In genomic region chr22:45502215-45503070, GRCh38 we compare ENCODE assay signal across 8 cellular contexts. TPM values are rescaled to one million over a fixed set of nuclear protein-coding genes. Genes with fewer than 3 reads are reported as not detected.
DNase-seq lines count a peak whose midpoint lies in the region; ATAC-seq and TF ChIP-seq lines count a peak whose summit lies in the region.

A gene with protein sequence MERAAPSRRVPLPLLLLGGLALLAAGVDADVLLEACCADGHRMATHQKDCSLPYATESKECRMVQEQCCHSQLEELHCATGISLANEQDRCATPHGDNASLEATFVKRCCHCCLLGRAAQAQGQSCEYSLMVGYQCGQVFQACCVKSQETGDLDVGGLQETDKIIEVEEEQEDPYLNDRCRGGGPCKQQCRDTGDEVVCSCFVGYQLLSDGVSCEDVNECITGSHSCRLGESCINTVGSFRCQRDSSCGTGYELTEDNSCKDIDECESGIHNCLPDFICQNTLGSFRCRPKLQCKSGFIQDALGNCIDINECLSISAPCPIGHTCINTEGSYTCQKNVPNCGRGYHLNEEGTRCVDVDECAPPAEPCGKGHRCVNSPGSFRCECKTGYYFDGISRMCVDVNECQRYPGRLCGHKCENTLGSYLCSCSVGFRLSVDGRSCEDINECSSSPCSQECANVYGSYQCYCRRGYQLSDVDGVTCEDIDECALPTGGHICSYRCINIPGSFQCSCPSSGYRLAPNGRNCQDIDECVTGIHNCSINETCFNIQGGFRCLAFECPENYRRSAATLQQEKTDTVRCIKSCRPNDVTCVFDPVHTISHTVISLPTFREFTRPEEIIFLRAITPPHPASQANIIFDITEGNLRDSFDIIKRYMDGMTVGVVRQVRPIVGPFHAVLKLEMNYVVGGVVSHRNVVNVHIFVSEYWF (plus strand): TSS chr22:45502883. CDS start chr22:45502986, 103 bp downstream.

- peak within 1 kb of the TSS; percentile 93 for H3K4ac ChIP-seq in mesendoderm (ENCODE audit: low read depth, low read length)

- no peaks in the 10 kb centered on the region for H3K36me3 Mint-ChIP-seq in type B pancreatic cell

- no peaks in the 10 kb centered on the region for H3K9me3 Mint-ChIP-seq in type B pancreatic cell

- peaks cover 45% of the 10 kb centered on the region for H3K79me2 ChIP-seq in mesendoderm (ENCODE audit: control insufficient read depth, insufficient read depth, low read length)

- H4K5ac ChIP-seq in mesendoderm (ENCODE audit: low read length) = peak within 1 kb of the TSS; percentile 5

- H3K27me3 ChIP-seq in BLaER1 = no peaks in the 10 kb centered on the region
- no peaks in the 10 kb centered on the region for H3K27me3 ChIP-seq in mesendoderm (ENCODE audit: insufficient read depth, low read length, poor library complexity)

- peak within 1 kb of the TSS; percentile 85 for H3K9ac ChIP-seq in BLaER1
- H3K9ac ChIP-seq in mesendoderm (ENCODE audit: low read length) = peak within 1 kb of the TSS; percentile 100

- peak within 1 kb of the TSS; percentile 83 for H3K4me3 ChIP-seq in BLaER1
- no peak within 1 kb of the TSS for H3K4me3 ChIP-seq in NB4 (ENCODE audit: low read depth, low read length)
- H3K4me3 ChIP-seq in mesendoderm (ENCODE audit: low read length) = peak within 1 kb of the TSS; percentile 72

- H4K20me1 ChIP-seq in BLaER1 = no peaks in the 10 kb centered on the region

- H2BK15ac ChIP-seq in mesendoderm (replicated peaks; ENCODE audit: low read depth) = no peak within 1 kb of the TSS

- no peak for TF ChIP-seq POLR2A in NB4 (IDR thresholded peaks at IDR 0.05; ENCODE audit: extremely low read depth, insufficient read length)

- ATAC-seq in HG02623 (IDR thresholded peaks at IDR 0.05; ENCODE audit: unreplicated experiment) = no peak

- peak within 1 kb of the TSS; percentile 75 for H2BK120ac ChIP-seq in mesendoderm (ENCODE audit: low read depth, low read length)

- H2AK5ac ChIP-seq in mesendoderm (ENCODE audit: low read length) = peak within 1 kb of the TSS; percentile 70

- H3K27ac Mint-ChIP-seq in type B pancreatic cell = peak within 1 kb of the TSS; percentile 84

- peak within 1 kb of the TSS; percentile 97 for H3K18ac ChIP-seq in mesendoderm (ENCODE audit: low read length)

- H2BK5ac ChIP-seq in mesendoderm (ENCODE audit: low read length) = peak within 1 kb of the TSS; percentile 98

- TF ChIP-seq CTCF in NB4 (IDR thresholded peaks at IDR 0.05; ENCODE audit: low read depth, low read length) = no peak
- TF ChIP-seq CTCF in type B pancreatic cell (conservative IDR thresholded peaks at IDR 0.05) = peak; percentile 42

- H3K27me3 Mint-ChIP-seq in type B pancreatic cell = no peaks in the 10 kb centered on the region

- H3K23ac ChIP-seq in mesendoderm (ENCODE audit: low read length) = peak within 1 kb of the TSS; percentile 90

- H3K4me3 Mint-ChIP-seq in type B pancreatic cell = peak within 1 kb of the TSS; percentile 94

- peak; percentile 8 for DNase-seq in NB4 (ENCODE audit: low read depth)
- DNase-seq in ecto neural progenitor cell (ENCODE audit: low spot score) = peak; percentile 88
- DNase-seq in mesendoderm = peak; percentile 89
- peak; percentile 85 for DNase-seq in type B pancreatic cell (ENCODE audit: extremely low spot score, unreplicated experiment)
- no peak for DNase-seq in T-helper 9 cell
- DNase-seq in central memory CD4-positive, alpha-beta T cell = no peak

- H3K27ac ChIP-seq in BLaER1 = peak within 1 kb of the TSS; percentile 93
- H3K27ac ChIP-seq in mesendoderm (ENCODE audit: low read depth, low read length) = peak within 1 kb of the TSS; percentile 99

- H3K4me1 ChIP-seq in BLaER1 (peaks cover 60% of the 10 kb centered on the region), mesendoderm (ENCODE audit: control insufficient read depth, low read depth, low read length) (peaks cover 11% of the 10 kb centered on the region)

- H3K36me3 ChIP-seq in BLaER1 (0 out of 2 replicates have a peak, but pooled peaks cover 2% of the 10 kb centered on the region), mesendoderm (ENCODE audit: control insufficient read depth, insufficient read depth, low read length) (no peaks in the 10 kb centered on the region)

- H3K4me2 ChIP-seq in BLaER1 (peak within 1 kb of the TSS; percentile 99), mesendoderm (ENCODE audit: low read length) (peak within 1 kb of the TSS; percentile 81)

- no peaks in the 10 kb centered on the region for H3K9me3 ChIP-seq in BLaER1

- H3K56ac ChIP-seq in mesendoderm (ENCODE audit: low read length) = peak within 1 kb of the TSS; percentile 99

- peak within 1 kb of the TSS; percentile 39 for H4K8ac ChIP-seq in mesendoderm (ENCODE audit: low read depth, low read length)

- WGBS in mesendoderm (ENCODE audit: extremely low coverage, insufficient coverage, low lambda C conversion rate) = no CpG with 5 or more reads among the region's 91 CpGs

- H3K4me1 Mint-ChIP-seq in type B pancreatic cell (ENCODE audit: unreplicated experiment) = peaks cover 38% of the 10 kb centered on the region

- peaks cover 10% of the 10 kb centered on the region for H3K79me1 ChIP-seq in mesendoderm (ENCODE audit: low read length)

RNA-seq across cellular contexts. Expression of the gene that starts here (rescaled TPM):
- polyA plus RNA-seq in mesendoderm (2013, experiment 1 of 2) = 104 TPM
- polyA plus RNA-seq in mesendoderm (2013, experiment 2 of 2) = 102 TPM
- 121 and 271 TPM in 2 replicates for total RNA-seq in type B pancreatic cell (ENCODE audit: low replicate concordance)

Comparison
In these comparisons a context has a peak if more than half of its experiments do, and no peak if none do; other contexts are left out.
1. DNase-seq: peak in NB4 (single experiment), ecto neural progenitor cell (single experiment), mesendoderm (single experiment) and type B pancreatic cell (single experiment); none in T-helper 9 cell (single experiment) and central memory CD4-positive, alpha-beta T cell (single experiment).